8 cellular contexts compared by ENCODE assay signal in the genomic region with DNA sequence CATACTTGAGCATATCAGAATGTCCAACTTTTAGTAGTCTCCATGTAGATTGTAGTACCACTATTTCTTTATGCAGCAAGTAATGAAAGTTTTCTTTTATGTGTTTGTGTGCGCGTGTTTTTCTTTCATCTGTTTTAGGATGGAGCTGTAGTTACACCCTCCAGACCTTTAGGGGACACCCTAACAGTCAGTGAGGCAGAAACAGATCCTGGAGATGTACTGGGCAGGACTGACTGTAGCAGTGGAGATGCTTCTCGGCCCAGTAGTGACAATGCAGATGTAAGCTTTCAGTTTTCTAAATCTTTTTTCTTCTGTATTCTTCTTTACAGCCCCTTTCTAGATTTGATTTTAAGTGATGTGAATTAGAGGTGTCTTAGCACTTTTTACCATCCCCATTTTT.
DNase-seq lines count a peak whose midpoint lies in the region; ATAC-seq, FAIRE-seq and TF ChIP-seq lines count a peak whose summit lies in the region.

No MANE protein-coding gene starts in this region.

- TF ChIP-seq RAD21 in HepG2 (CRISPR knock-in tag; IDR thresholded peaks at IDR 0.05), result no peak

- POLR2A ChIA-PET in BJ (lab: Charles Lee) (interaction anchor here (0.6 kb wide), 1 partner anchor 152 kb away, joined by 3 read pairs; no protein-coding TSS in a partner anchor), HepG2 (lab: Yijun Ruan, JAX) (no interaction called here)

- CTCF ChIA-PET in BJ (lab: Yijun Ruan, JAX), result interaction anchor here (0.6 to 1.6 kb wide), 5 partner anchors 27 to 96 kb away, joined by 3 to 4 read pairs (median 4); a partner anchor contains a TSS
- CTCF ChIA-PET in HepG2 (lab: Yijun Ruan, JAX; ENCODE audit: low intra/inter-chr PET ratio, low total read pairs), result interaction anchor here (1.1 kb wide), 1 partner anchor 97 kb away, joined by 4 read pairs; no protein-coding TSS in a partner anchor

- in situ Hi-C loops in astrocyte of the cerebellum (cut with HindIII; ENCODE audit: low sequenced_read_pairs) (no loop called here), HepG2 (cut with HindIII; ENCODE audit: extremely low pct_ligation_motif_present, low pct_unique_long_range_greater_than_20kb) (no loop called here)

- no peaks in the 10 kb centered on the region for H3K79me2 ChIP-seq in HepG2 (ENCODE audit: insufficient read depth, low read length)

- H3K9ac ChIP-seq in HepG2 (ENCODE audit: insufficient read depth, low read depth, low read length), result no peak overlapping the region

- no peak for TF ChIP-seq POLR2A in HepG2 (IDR thresholded peaks at IDR 0.05; ENCODE audit: insufficient read depth in 1 of 2, low read depth in 2 of 2, low read length in 2 of 2)

- TF ChIP-seq CTCF in BJ (IDR thresholded peaks at IDR 0.05; ENCODE audit: insufficient read depth, low read depth, low read length), result peak; percentile 45
- TF ChIP-seq CTCF in astrocyte of the cerebellum (IDR thresholded peaks at IDR 0.05; ENCODE audit: low read depth, low read length, missing control alignments), result peak; percentile 35
- 0 out of 2 replicates have a peak, but pooled peaks have one; percentile 29 for TF ChIP-seq CTCF in HepG2 (CRISPR knock-in tag; IDR thresholded peaks at IDR 0.05)

- no TSS peak for BruUV-seq in HepG2 (replicated peaks; lab: Mats Ljungman, UMichigan)

- peak; percentile 8 for FAIRE-seq in HepG2 (lab: Jason Lieb, UNC)

- TF ChIP-seq EP300 in HepG2 (IDR thresholded peaks at IDR 0.05; ENCODE audit: low read depth in 2 of 2, low read length in 2 of 2) (no peak), HepG2 (CRISPR knock-in tag; IDR thresholded peaks at IDR 0.05; ENCODE audit: borderline replicate concordance) (no peak)

- H4K20me1 ChIP-seq in HepG2 (ENCODE audit: insufficient read depth, low read length), result no peaks in the 10 kb centered on the region

- no peak overlapping the region for H3K4me2 ChIP-seq in HepG2 (ENCODE audit: low read depth, low read length)

- H2AFZ ChIP-seq in HepG2 (ENCODE audit: low read length), result no peak overlapping the region

- H3K27ac ChIP-seq in HepG2 (ENCODE audit: extremely low read length, insufficient read depth, low read length), result no peak overlapping the region

- WGBS in HepG2 (ENCODE audit: low lambda C conversion rate), result 96% methylated on average over 3 of the region's 3 CpGs

- H3K9me3 ChIP-seq in HepG2 (ENCODE audit: low read length), result no peaks in the 10 kb centered on the region

- no peaks in the 10 kb centered on the region; the same call in 1 of the 2 replicates for H3K36me3 ChIP-seq in BJ (ENCODE audit: control insufficient read depth, insufficient read depth, low read length)
- peaks cover 0 to 28% of the 10 kb centered on the region in 2 experiments; a peak in 4 of 5 replicates for H3K36me3 ChIP-seq in HepG2 (replicated peaks in 1 of 2; ENCODE audit: control insufficient read depth in 1 of 2, insufficient read depth in 2 of 2, low read length in 2 of 2)

- ATAC-seq in HG03175 (IDR thresholded peaks at IDR 0.05; ENCODE audit: unreplicated experiment) (peak; percentile 46), HepG2 (peak; percentile 80), GM21528 (IDR thresholded peaks at IDR 0.05; ENCODE audit: low FRiP score, unreplicated experiment) (no peak)

- H3K4me1 ChIP-seq in HepG2 (ENCODE audit: insufficient read depth, low read length), result no peaks in the 10 kb centered on the region

- H3K4me3 ChIP-seq in BJ (ENCODE audit: low read depth, low read length) (no peak overlapping the region), astrocyte of the cerebellum (ENCODE audit: low read depth, low read length) (no peak overlapping the region), HepG2 (replicated peaks in 1 of 3; ENCODE audit: insufficient read depth in 1 of 3, low read depth in 2 of 3, low read length in 3 of 3) (no peak overlapping the region)

- intact Hi-C loops in HepG2 (cut with micrococcal nuclease; ENCODE audit: unreplicated experiment), result loop anchor here (5.0 kb wide), 1 partner anchor 94 kb away; a partner anchor contains a TSS

- no peak for DNase-seq in BJ (ENCODE audit: low read depth)
- peak; percentile 26 for DNase-seq in astrocyte of the cerebellum (ENCODE audit: low read depth)
- DNase-seq in HepG2 (ENCODE audit: low spot score), result peak; percentile 18
- DNase-seq in NCI-H2227 treated with DMSO at 0.1 percent for 48 hours (lab: John Stamatoyannopoulos, UW), result no peak
- DNase-seq in activated CD4-positive, CD25-positive, alpha-beta regulatory T cell treated with anti-CD3 and anti-CD28 coated beads, Interleukin-2, amount 50 U/mL, for 72 hours, result no peak
- no peak for DNase-seq in NCI-H146 treated with DMSO at 0.1 percent for 48 hours (lab: John Stamatoyannopoulos, UW; ENCODE audit: unreplicated experiment)

- H3K27me3 ChIP-seq in BJ (ENCODE audit: control insufficient read depth, insufficient read depth, low read length) (no peaks in the 10 kb centered on the region), HepG2 (ENCODE audit: control insufficient read depth in 1 of 2, insufficient read depth in 2 of 2, low read length in 2 of 2) (no peaks in the 10 kb centered on the region)

TF ChIP-seq in HepG2, 621 proteins besides CTCF, POLR2A, EP300 and RAD21:
- TF ChIP-seq, protein P1, sequence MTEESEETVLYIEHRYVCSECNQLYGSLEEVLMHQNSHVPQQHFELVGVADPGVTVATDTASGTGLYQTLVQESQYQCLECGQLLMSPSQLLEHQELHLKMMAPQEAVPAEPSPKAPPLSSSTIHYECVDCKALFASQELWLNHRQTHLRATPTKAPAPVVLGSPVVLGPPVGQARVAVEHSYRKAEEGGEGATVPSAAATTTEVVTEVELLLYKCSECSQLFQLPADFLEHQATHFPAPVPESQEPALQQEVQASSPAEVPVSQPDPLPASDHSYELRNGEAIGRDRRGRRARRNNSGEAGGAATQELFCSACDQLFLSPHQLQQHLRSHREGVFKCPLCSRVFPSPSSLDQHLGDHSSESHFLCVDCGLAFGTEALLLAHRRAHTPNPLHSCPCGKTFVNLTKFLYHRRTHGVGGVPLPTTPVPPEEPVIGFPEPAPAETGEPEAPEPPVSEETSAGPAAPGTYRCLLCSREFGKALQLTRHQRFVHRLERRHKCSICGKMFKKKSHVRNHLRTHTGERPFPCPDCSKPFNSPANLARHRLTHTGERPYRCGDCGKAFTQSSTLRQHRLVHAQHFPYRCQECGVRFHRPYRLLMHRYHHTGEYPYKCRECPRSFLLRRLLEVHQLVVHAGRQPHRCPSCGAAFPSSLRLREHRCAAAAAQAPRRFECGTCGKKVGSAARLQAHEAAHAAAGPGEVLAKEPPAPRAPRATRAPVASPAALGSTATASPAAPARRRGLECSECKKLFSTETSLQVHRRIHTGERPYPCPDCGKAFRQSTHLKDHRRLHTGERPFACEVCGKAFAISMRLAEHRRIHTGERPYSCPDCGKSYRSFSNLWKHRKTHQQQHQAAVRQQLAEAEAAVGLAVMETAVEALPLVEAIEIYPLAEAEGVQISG (CRISPR knock-in tag; IDR thresholded peaks at IDR 0.05), result peak; percentile 93
- TF ChIP-seq ZSCAN12 (CRISPR knock-in tag; IDR thresholded peaks at IDR 0.05), result no peak
TF ChIP-seq in HepG2: peak in this region for 1.

Comparison
In these comparisons a context has a peak if more than half of its experiments do, and no peak if none do; other contexts are left out.
1. DNase-seq: peak in astrocyte of the cerebellum (single experiment) and HepG2 (single experiment); none in BJ (single experiment), NCI-H2227 treated with DMSO at 0.1 percent for 48 hours (single experiment), activated CD4-positive, CD25-positive, alpha-beta regulatory T cell treated with anti-CD3 and anti-CD28 coated beads, Interleukin-2, amount 50 U/mL, for 72 hours (single experiment) and NCI-H146 treated with DMSO at 0.1 percent for 48 hours (single experiment).
2. Peak in every context shown above with its lines, with median percentiles within 50 percentile points of each other: CTCF ChIP-seq.